Comparison of ENCODE assay signal across 27 cellular contexts in the genomic region with DNA sequence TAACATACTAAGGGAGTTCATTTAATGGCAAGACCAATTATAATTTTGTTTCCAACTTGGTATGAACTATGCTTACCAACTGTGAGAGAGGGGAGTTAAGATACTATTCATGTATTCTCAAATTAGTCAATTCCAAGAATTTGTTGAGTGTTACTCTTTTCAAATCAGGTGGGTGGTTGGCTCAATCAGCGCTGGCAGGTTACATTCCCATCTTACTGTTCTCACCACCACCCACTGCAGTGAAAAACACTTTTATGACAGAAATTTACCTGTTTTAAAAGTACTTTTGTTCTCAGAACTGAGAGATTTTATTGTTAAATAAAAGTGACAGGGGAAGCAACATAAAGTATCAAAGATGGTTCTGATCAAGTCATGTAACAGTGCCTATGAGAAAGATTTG.
"Had no signal": no experiment of that assay in that cellular context is flagged by ENCODE, and none has a peak within 500 bp of the region (broad histone marks: within the 10 kb centered on the region; RNA-seq: fewer than 3 reads in every experiment).

No MANE protein-coding gene starts in this region.

- H3K9me3 ChIP-seq: colonic mucosa, esophagus squamous epithelium, gastrocnemius medialis had no signal

- H3K27ac ChIP-seq: colonic mucosa, coronary artery, dorsolateral prefrontal cortex, epithelial cell of prostate, esophagus muscularis mucosa, esophagus squamous epithelium, foreskin keratinocyte, gastrocnemius medialis, gastroesophageal sphincter, heart left ventricle, heart right ventricle had no signal

- ATAC-seq: effector memory CD8-positive, alpha-beta T cell; esophagus mucosa; foreskin keratinocyte; gastrocnemius medialis; gastroesophageal sphincter; heart left ventricle; heart right ventricle had no signal

- H3K4me3 ChIP-seq: colonic mucosa, coronary artery, dorsolateral prefrontal cortex, esophagus muscularis mucosa, esophagus squamous epithelium, gastrocnemius medialis, gastroesophageal sphincter, heart left ventricle, heart right ventricle had no signal

- DNase-seq: colonic mucosa; cortex of kidney; dermis blood vessel endothelial cell; dorsolateral prefrontal cortex; effector CD4-positive, alpha-beta T cell; effector CD8-positive, alpha-beta T cell; effector memory CD4-positive, alpha-beta T cell; effector memory CD8-positive, alpha-beta T cell; endodermal cell; erythroblast; esophagus squamous epithelium; foreskin fibroblast; foreskin keratinocyte; foreskin melanocyte; gastrocnemius medialis; glutamatergic neuron; heart left ventricle; heart right ventricle had no signal

- FAIRE-seq: colon, endometrium, endothelial cell of umbilical vein, frontal cortex had no signal

- H3K4me1 ChIP-seq: colonic mucosa, esophagus muscularis mucosa, esophagus squamous epithelium, gastrocnemius medialis, gastroesophageal sphincter had no signal

- H3K36me3 ChIP-seq: colonic mucosa, esophagus muscularis mucosa, esophagus squamous epithelium, gastrocnemius medialis, gastroesophageal sphincter, heart left ventricle, heart right ventricle had no signal

- H3K27me3 ChIP-seq: colonic mucosa, dorsolateral prefrontal cortex, esophagus muscularis mucosa, esophagus squamous epithelium, foreskin keratinocyte, gastrocnemius medialis, gastroesophageal sphincter, heart left ventricle, heart right ventricle had no signal
